30 cellular contexts compared by ENCODE assay signal in genomic region chr2:82525744-82526143, GRCh38.
"Had no signal": no experiment of that assay in that cellular context is flagged by ENCODE, and none has a peak within 500 bp of the region (broad histone marks: within the 10 kb centered on the region; RNA-seq: fewer than 3 reads in every experiment).

No MANE protein-coding gene starts in this region.

- H3K4me3 Mint-ChIP-seq: immature natural killer cell; mesothelial cell of epicardium; naive B cell; natural killer cell treated with Interleukin-12 subunit alpha and Interleukin-12 subunit beta and Interleukin-15 and Interleukin-18, amount 100 ng/mL, for 72 hours; neural crest cell had no signal

- H3K27me3 Mint-ChIP-seq: naive B cell; natural killer cell treated with Interleukin-12 subunit alpha and Interleukin-12 subunit beta and Interleukin-15 and Interleukin-18, amount 100 ng/mL, for 72 hours had no signal

- H3K27me3 ChIP-seq: left lung, pancreas, suprapubic skin, tibial artery, upper lobe of right lung, uterus had no signal

- H3K4me1 ChIP-seq: left lung, pancreas, prostate gland, suprapubic skin, tibial artery, upper lobe of right lung, uterus had no signal

- DNase-seq: hypothalamus; immature natural killer cell; kidney; left colon; left lung; mesendoderm; naive B cell; nucleus accumbens; pancreas; posterior cingulate gyrus; retina; right cardiac atrium; stimulated activated CD4-positive, alpha-beta T cell treated with anti-CD3 and anti-CD28 coated beads, Interleukin-12 subunit alpha, Interleukin-12 subunit beta, amount 100 ng/mL, for 4 hours; stimulated activated CD4-positive, alpha-beta T cell treated with anti-CD3 and anti-CD28 coated beads, Interleukin-15, amount 100 ng/mL, for 24 hours; stimulated activated CD4-positive, alpha-beta T cell treated with anti-CD3 and anti-CD28 coated beads, Interleukin-2, amount 100 ng/mL, for 24 hours; stimulated activated CD4-positive, alpha-beta T cell treated with anti-CD3 and anti-CD28 coated beads, Interleukin-4, amount 100 ng/mL, for 1 hour; stimulated activated naive CD4-positive, alpha-beta T cell treated with Interleukin-2 at 50 U/mL for 16 hours; tibial artery; trophoblast cell; upper lobe of right lung; uterus had no signal

- H3K4me1 Mint-ChIP-seq: immature natural killer cell, mesothelial cell of epicardium, naive B cell, neural crest cell had no signal

- H3K27ac Mint-ChIP-seq: immature natural killer cell; mesothelial cell of epicardium; naive B cell; natural killer cell treated with Interleukin-12 subunit alpha and Interleukin-12 subunit beta and Interleukin-15 and Interleukin-18, amount 100 ng/mL, for 72 hours had no signal

- H3K27ac ChIP-seq: left lung, pancreas, prostate gland, skin epidermis, suprapubic skin, thoracic aorta, tibial artery, upper lobe of right lung, uterus had no signal

- H3K4me3 ChIP-seq: left lung, lung, pancreas, prostate gland, skin epidermis, suprapubic skin, thoracic aorta, tibial artery, upper lobe of right lung, uterus had no signal

- H3K36me3 ChIP-seq: left lung, pancreas, prostate gland, suprapubic skin, thoracic aorta, tibial artery, upper lobe of right lung, uterus had no signal

- ATAC-seq: left colon, left lung, pancreas, right cardiac atrium, sciatic nerve, upper lobe of right lung had no signal

- H3K9me3 ChIP-seq: pancreas, prostate gland, thoracic aorta, tibial artery, upper lobe of right lung, uterus had no signal

- H3K36me3 Mint-ChIP-seq: immature natural killer cell; mesothelial cell of epicardium; naive B cell; natural killer cell treated with Interleukin-12 subunit alpha and Interleukin-12 subunit beta and Interleukin-15 and Interleukin-18, amount 100 ng/mL, for 72 hours had no signal
